24 cellular contexts compared by ENCODE assay signal in genomic region chr17:47161988-47162622, GRCh38. TPM values are rescaled to one million over a fixed set of nuclear protein-coding genes. Genes with fewer than 3 reads are reported as not detected.
A peak's percentile ranks its signal among the peaks of the same experiment; 100 is the strongest.
DNase-seq lines count a peak whose midpoint lies in the region; ATAC-seq, FAIRE-seq and TF ChIP-seq lines count a peak whose summit lies in the region.
"Had no signal": no experiment of that assay in that cellular context is flagged by ENCODE, and none has a peak within 500 bp of the region (broad histone marks: within the 10 kb centered on the region; RNA-seq: fewer than 3 reads in every experiment).

No MANE protein-coding gene starts in this region.

- CTCF ChIA-PET in activated CD4-positive, alpha-beta T cell treated with anti-CD3 and anti-CD28 coated beads for 36 hours (lab: Charles Lee), result no interaction called here
- CTCF ChIA-PET in CD4-positive, alpha-beta T cell (lab: Charles Lee), result no interaction called here
- CTCF ChIA-PET in activated CD8-positive, alpha-beta T cell treated with anti-CD3 and anti-CD28 coated beads for 36 hours (lab: Charles Lee), result interaction anchor here (0.7 to 1.4 kb wide), 3 partner anchors 10 to 221 kb away, joined by 3 read pairs; no protein-coding TSS in a partner anchor

- no peaks in the 10 kb centered on the region for H3K9me3 ChIP-seq in CD4-positive, alpha-beta T cell (ENCODE audit: control insufficient read depth, low read length)
- H3K9me3 ChIP-seq: SK-N-SH, upper lobe of right lung had no signal

- H3K36me3 Mint-ChIP-seq in activated CD4-positive, alpha-beta T cell treated with anti-CD3 and anti-CD28 coated beads for 36 hours (ENCODE audit: low read depth), result peaks cover 34% of the 10 kb centered on the region
- peaks cover 86% of the 10 kb centered on the region for H3K36me3 Mint-ChIP-seq in CD4-positive, alpha-beta T cell (ENCODE audit: low read depth)
- H3K36me3 Mint-ChIP-seq in activated CD8-positive, alpha-beta T cell treated with anti-CD3 and anti-CD28 coated beads for 36 hours (ENCODE audit: low read depth), result peaks cover 16% of the 10 kb centered on the region
- peaks cover 11% of the 10 kb centered on the region for H3K36me3 Mint-ChIP-seq in memory B cell

- no peaks in the 10 kb centered on the region for H3K27me3 Mint-ChIP-seq in activated CD4-positive, alpha-beta T cell treated with anti-CD3 and anti-CD28 coated beads for 36 hours
- no peaks in the 10 kb centered on the region for H3K27me3 Mint-ChIP-seq in CD4-positive, alpha-beta T cell
- H3K27me3 Mint-ChIP-seq in activated CD8-positive, alpha-beta T cell treated with anti-CD3 and anti-CD28 coated beads for 36 hours, result no peaks in the 10 kb centered on the region
- H3K27me3 Mint-ChIP-seq in memory B cell, result no peaks in the 10 kb centered on the region

- peaks cover 19% of the 10 kb centered on the region for H3K4me1 Mint-ChIP-seq in activated CD4-positive, alpha-beta T cell treated with anti-CD3 and anti-CD28 coated beads for 36 hours
- peaks cover 29% of the 10 kb centered on the region for H3K4me1 Mint-ChIP-seq in CD4-positive, alpha-beta T cell (ENCODE audit: low read depth)
- H3K4me1 Mint-ChIP-seq in activated CD8-positive, alpha-beta T cell treated with anti-CD3 and anti-CD28 coated beads for 36 hours (ENCODE audit: low read depth), result peaks cover 23% of the 10 kb centered on the region
- peaks cover 8% of the 10 kb centered on the region for H3K4me1 Mint-ChIP-seq in memory B cell

- peak overlapping the region; percentile 14 for H3K27ac Mint-ChIP-seq in activated CD4-positive, alpha-beta T cell treated with anti-CD3 and anti-CD28 coated beads for 36 hours
- peak overlapping the region; percentile 50 for H3K27ac Mint-ChIP-seq in CD4-positive, alpha-beta T cell
- H3K27ac Mint-ChIP-seq in activated CD8-positive, alpha-beta T cell treated with anti-CD3 and anti-CD28 coated beads for 36 hours, result peak overlapping the region; percentile 14
- peak overlapping the region; percentile 88 for H3K27ac Mint-ChIP-seq in memory B cell

- no peak for TF ChIP-seq CTCF in CD4-positive, alpha-beta T cell (IDR thresholded peaks at IDR 0.05)
- TF ChIP-seq CTCF in activated CD8-positive, alpha-beta T cell treated with anti-CD3 and anti-CD28 coated beads for 36 hours (IDR thresholded peaks at IDR 0.05), result no peak

- POLR2A ChIA-PET in activated CD4-positive, alpha-beta T cell treated with anti-CD3 and anti-CD28 coated beads for 36 hours (lab: Charles Lee), result no interaction called here
- POLR2A ChIA-PET in CD4-positive, alpha-beta T cell (lab: Charles Lee), result no interaction called here
- POLR2A ChIA-PET in activated CD8-positive, alpha-beta T cell treated with anti-CD3 and anti-CD28 coated beads for 36 hours (lab: Charles Lee), result no interaction called here

- H3K9me3 Mint-ChIP-seq in activated CD4-positive, alpha-beta T cell treated with anti-CD3 and anti-CD28 coated beads for 36 hours (ENCODE audit: low read depth), result no peaks in the 10 kb centered on the region
- no peaks in the 10 kb centered on the region for H3K9me3 Mint-ChIP-seq in CD4-positive, alpha-beta T cell
- no peaks in the 10 kb centered on the region for H3K9me3 Mint-ChIP-seq in activated CD8-positive, alpha-beta T cell treated with anti-CD3 and anti-CD28 coated beads for 36 hours
- H3K9me3 Mint-ChIP-seq in memory B cell, result no peaks in the 10 kb centered on the region

- no peak for ATAC-seq in activated CD4-positive, alpha-beta T cell treated with anti-CD3 and anti-CD28 coated beads for 36 hours
- no peak for ATAC-seq in CD4-positive, alpha-beta T cell (ENCODE audit: poor library complexity)
- no peak for ATAC-seq in activated CD8-positive, alpha-beta T cell treated with anti-CD3 and anti-CD28 coated beads for 36 hours
- peak; percentile 51 for ATAC-seq in memory B cell (ENCODE audit: low read depth)
- ATAC-seq: upper lobe of right lung had no signal

- no peak for FAIRE-seq in frontal cortex (lab: Jason Lieb, UNC)
- FAIRE-seq: G401.6, HTR-8/SVneo had no signal

- H3K27me3 ChIP-seq in CD4-positive, alpha-beta T cell (ENCODE audit: control insufficient read depth, insufficient read depth, low read length), result no peaks in the 10 kb centered on the region
- H3K27me3 ChIP-seq: upper lobe of right lung had no signal

- H3K27ac ChIP-seq in CD4-positive, alpha-beta T cell (ENCODE audit: low read depth, low read length), result no peak overlapping the region
- H3K27ac ChIP-seq: coronary artery, upper lobe of right lung, VCaP had no signal

- no peak for DNase-seq in activated CD4-positive, alpha-beta T cell treated with anti-CD3 and anti-CD28 coated beads for 36 hours
- DNase-seq in activated CD4-positive, alpha-beta T cell treated with anti-CD3 and anti-CD28 coated beads for 1 hour, result no peak
- no peak for DNase-seq in CD4-positive, alpha-beta T cell
- DNase-seq in activated CD8-positive, alpha-beta T cell treated with anti-CD3 and anti-CD28 coated beads for 36 hours, result no peak
- no peak for DNase-seq in memory B cell (ENCODE audit: low spot score in 2 of 2)
- no peak for DNase-seq in ecto neural progenitor cell (ENCODE audit: low spot score)
- no peak for DNase-seq in frontal cortex (ENCODE audit: low spot score in 2 of 2)
- no peak for DNase-seq in inferior parietal cortex (ENCODE audit: extremely low spot score)
- DNase-seq: aorta; COR-L47; H7; head of caudate nucleus; islet precursor cell; NCI-H2029; NCI-H524; SK-N-SH; stimulated activated CD4-positive, alpha-beta T cell treated with anti-CD3 and anti-CD28 coated beads, Interleukin-4, amount 100 ng/mL, for 4 hours; upper lobe of right lung had no signal

- no peak overlapping the region for H3K4me3 Mint-ChIP-seq in activated CD4-positive, alpha-beta T cell treated with anti-CD3 and anti-CD28 coated beads for 36 hours
- H3K4me3 Mint-ChIP-seq in CD4-positive, alpha-beta T cell, result peak overlapping the region; percentile 18
- H3K4me3 Mint-ChIP-seq in activated CD8-positive, alpha-beta T cell treated with anti-CD3 and anti-CD28 coated beads for 36 hours, result no peak overlapping the region
- H3K4me3 Mint-ChIP-seq in memory B cell, result peak overlapping the region; percentile 79

- intact Hi-C loops in activated CD4-positive, alpha-beta T cell treated with anti-CD3 and anti-CD28 coated beads for 36 hours (cut with DNase I, micrococcal nuclease), result loop anchor here in 1 of 2 experiments (10.0 kb wide), 1 partner anchor 453 kb away; no protein-coding TSS in a partner anchor
- intact Hi-C loops in CD4-positive, alpha-beta T cell (cut with DNase I, micrococcal nuclease), result no loop called here
- intact Hi-C loops in activated CD8-positive, alpha-beta T cell treated with anti-CD3 and anti-CD28 coated beads for 36 hours (cut with micrococcal nuclease), result no loop called here

RNA-seq across cellular contexts. Expression of gene CDC27, which starts 27.0 kb away (rescaled TPM):
- total RNA-seq in activated CD4-positive, alpha-beta T cell treated with anti-CD3 and anti-CD28 coated beads for 36 hours, result 100 to 1,000 TPM; 123 to 166 TPM
- total RNA-seq in CD4-positive, alpha-beta T cell, result 10 to 100 TPM; 52.5 to 52.8 TPM
- total RNA-seq in activated CD8-positive, alpha-beta T cell treated with anti-CD3 and anti-CD28 coated beads for 36 hours, result 100 to 1,000 TPM; 103 TPM
- total RNA-seq in frontal cortex, result 153 TPM

RNA-seq across cellular contexts. Expression of gene MYL4, which starts 47.0 kb away (rescaled TPM):
- total RNA-seq in activated CD4-positive, alpha-beta T cell treated with anti-CD3 and anti-CD28 coated beads for 36 hours, result not detected
- total RNA-seq in CD4-positive, alpha-beta T cell, result not detected
- total RNA-seq in activated CD8-positive, alpha-beta T cell treated with anti-CD3 and anti-CD28 coated beads for 36 hours, result not detected
- 4.1 TPM for total RNA-seq in frontal cortex
- total RNA-seq: A172, H7, osteocyte had no signal

Comparison
In these comparisons a context has a peak if more than half of its experiments do, and no peak if none do; other contexts are left out.
1. H3K27ac Mint-ChIP-seq: peak in every context shown above with its lines; median percentile 88 in memory B cell; 50 in CD4-positive, alpha-beta T cell; 14 in activated CD4-positive, alpha-beta T cell treated with anti-CD3 and anti-CD28 coated beads for 36 hours; 14 in activated CD8-positive, alpha-beta T cell treated with anti-CD3 and anti-CD28 coated beads for 36 hours.
2. H3K4me3 Mint-ChIP-seq: peak in CD4-positive, alpha-beta T cell (single experiment) and memory B cell (single experiment); none in activated CD4-positive, alpha-beta T cell treated with anti-CD3 and anti-CD28 coated beads for 36 hours (single experiment) and activated CD8-positive, alpha-beta T cell treated with anti-CD3 and anti-CD28 coated beads for 36 hours (single experiment).